In the genomic region with DNA sequence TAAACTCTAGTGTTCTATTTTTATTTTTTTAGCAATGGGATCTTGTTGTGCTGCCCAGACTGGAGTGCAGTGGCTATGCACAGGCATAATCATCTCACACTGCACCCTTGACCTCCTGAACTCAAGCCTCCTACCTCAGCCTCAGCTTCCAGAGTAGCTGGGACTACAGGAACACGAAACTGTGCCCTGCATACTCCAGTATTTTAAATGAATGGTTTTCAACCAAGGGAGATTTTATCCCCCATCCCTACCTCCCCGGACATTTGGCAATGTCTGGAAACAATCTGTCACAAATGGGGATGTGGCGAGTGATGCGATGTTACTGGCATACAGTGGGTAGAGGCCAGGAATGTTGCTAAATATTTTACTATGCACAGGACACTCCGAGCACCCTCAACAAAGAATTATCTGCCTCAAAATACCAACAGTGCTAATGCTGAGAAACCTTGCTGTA, we compare ENCODE assay signal across 8 cellular contexts. TPM values are rescaled to one million over a fixed set of nuclear protein-coding genes. Genes with fewer than 3 reads are reported as not detected.
DNase-seq lines count a peak whose midpoint lies in the region; ATAC-seq and TF ChIP-seq lines count a peak whose summit lies in the region.

No MANE protein-coding gene starts in this region.

- no peak for ATAC-seq in HG03469 (IDR thresholded peaks at IDR 0.05; ENCODE audit: unreplicated experiment)

- H3K4me1 ChIP-seq in BLaER1 treated with 17β-estradiol and CSF1 and Interleukin-3, amounts not matched to agents 10 nM and 100 nM = peaks cover 25 to 40% (median 35%) of the 10 kb centered on the region in 10 experiments
- H3K4me1 ChIP-seq in HUES48 (ENCODE audit: control insufficient read depth, insufficient read depth, low read length) = peaks cover 13% of the 10 kb centered on the region

- H3F3A ChIP-seq in neural cell (ENCODE audit: insufficient read depth, low read length, poor library complexity, severe bottlenecking) = peaks cover 7% of the 10 kb centered on the region

- TF ChIP-seq EP300 in neural cell (conservative IDR thresholded peaks at IDR 0.05; ENCODE audit: poor library complexity, severe bottlenecking) = no peak

- H3K9me2 ChIP-seq in neural cell (ENCODE audit: insufficient read depth, low read length) = no peaks in the 10 kb centered on the region

- peak overlapping the region; percentile 90 to 100 (median 97); a peak in 20 of 22 replicates for H3K27ac ChIP-seq in BLaER1 treated with 17β-estradiol and CSF1 and Interleukin-3, amounts not matched to agents 10 nM and 100 nM
- H3K27ac ChIP-seq in HUES48 (ENCODE audit: low read depth, low read length) (peak overlapping the region; percentile 33), neural cell (ENCODE audit: low read length) (peak overlapping the region; percentile 97)

- H3K4me2 ChIP-seq in BLaER1 treated with 17β-estradiol and CSF1 and Interleukin-3, amounts not matched to agents 10 nM and 100 nM = peak overlapping the region; percentile 85 to 96 (median 91)
- H3K4me2 ChIP-seq in neural cell (ENCODE audit: low read length) = peak overlapping the region; percentile 77

- TF ChIP-seq CTCF in cardiac fibroblast (IDR thresholded peaks at IDR 0.05; ENCODE audit: low read depth, low read length) (no peak), neural cell (IDR thresholded peaks at IDR 0.05; ENCODE audit: poor library complexity, severe bottlenecking) (no peak)

- TF ChIP-seq RAD21 in neural cell (conservative IDR thresholded peaks at IDR 0.05) = no peak

- H4K20me1 ChIP-seq in BLaER1 treated with 17β-estradiol and CSF1 and Interleukin-3, amounts not matched to agents 10 nM and 100 nM = peaks cover 18 to 41% (median 24%) of the 10 kb centered on the region in 11 experiments; a peak in 21 of 22 replicates
- H4K20me1 ChIP-seq in neural cell (ENCODE audit: insufficient read depth) = peaks cover 3% of the 10 kb centered on the region

- H3K9ac ChIP-seq in BLaER1 treated with 17β-estradiol and CSF1 and Interleukin-3, amounts not matched to agents 10 nM and 100 nM = peak overlapping the region; percentile 91 to 100 (median 98)
- H3K9ac ChIP-seq in HUES48 (ENCODE audit: low read depth, low read length) (peak overlapping the region; percentile 100), neural cell (ENCODE audit: low read length) (peak overlapping the region; percentile 90)

- peaks cover 30 to 79% (median 44%) of the 10 kb centered on the region in 11 experiments for H3K36me3 ChIP-seq in BLaER1 treated with 17β-estradiol and CSF1 and Interleukin-3, amounts not matched to agents 10 nM and 100 nM
- H3K36me3 ChIP-seq in HUES48 (ENCODE audit: control insufficient read depth, insufficient read depth, low read length) = peaks cover 47% of the 10 kb centered on the region
- H3K36me3 ChIP-seq in neural cell (ENCODE audit: insufficient read depth, low read length) = peaks cover under 1% of the 10 kb centered on the region

- DNase-seq in cardiac fibroblast (ENCODE audit: low read depth in 2 of 2) (peak; percentile 62 to 65), NCI-H748 treated with DMSO at 0.1 percent for 48 hours (lab: John Stamatoyannopoulos, UW) (no peak), GM19238 (ENCODE audit: insufficient read length, low spot score) (no peak), superior temporal gyrus (ENCODE audit: extremely low spot score) (no peak)

- peak overlapping the region; percentile 62 to 88 (median 82) for H3K4me3 ChIP-seq in BLaER1 treated with 17β-estradiol and CSF1 and Interleukin-3, amounts not matched to agents 10 nM and 100 nM
- H3K4me3 ChIP-seq in HUES48 (ENCODE audit: low read depth, low read length) (peak overlapping the region; percentile 95), cardiac fibroblast (replicated peaks in 1 of 2; ENCODE audit: low read depth in 2 of 2, low read length in 2 of 2) (peak overlapping the region; percentile 64 to 75), neural cell (ENCODE audit: low read length) (peak overlapping the region; percentile 74)

- no peak overlapping the region for H2AFZ ChIP-seq in neural cell (ENCODE audit: low read depth, low read length)

- no peaks in the 10 kb centered on the region for H3K27me3 ChIP-seq in BLaER1 treated with 17β-estradiol and CSF1 and Interleukin-3, amounts not matched to agents 10 nM and 100 nM
- H3K27me3 ChIP-seq in HUES48 (ENCODE audit: control insufficient read depth, insufficient read depth, low read length) = no peaks in the 10 kb centered on the region
- H3K27me3 ChIP-seq in neural cell (ENCODE audit: insufficient read depth, low read depth, low read length) = no peaks in the 10 kb centered on the region

- H3K9me3 ChIP-seq in BLaER1 treated with 17β-estradiol and CSF1 and Interleukin-3, amounts not matched to agents 10 nM and 100 nM (replicated peaks in 1 of 11) = no peaks in the 10 kb centered on the region
- H3K9me3 ChIP-seq in HUES48 (ENCODE audit: control insufficient read depth, insufficient read depth, low read length) (no peaks in the 10 kb centered on the region), neural cell (ENCODE audit: low read length) (no peaks in the 10 kb centered on the region)

- peaks cover 64% of the 10 kb centered on the region for H3K79me2 ChIP-seq in neural cell (replicated peaks; ENCODE audit: insufficient read depth, low read length)

TF ChIP-seq in neural cell, 6 proteins besides CTCF, POLR2A, EP300 and RAD21:
- TF ChIP-seq POLR2AphosphoS5 (IDR thresholded peaks at IDR 0.05) = no peak
- TF ChIP-seq MXI1 (conservative IDR thresholded peaks at IDR 0.05; ENCODE audit: poor library complexity, severe bottlenecking) = no peak
- TF ChIP-seq TAF1 (IDR thresholded peaks at IDR 0.05; ENCODE audit: low read depth) = no peak
- TF ChIP-seq, protein P1, sequence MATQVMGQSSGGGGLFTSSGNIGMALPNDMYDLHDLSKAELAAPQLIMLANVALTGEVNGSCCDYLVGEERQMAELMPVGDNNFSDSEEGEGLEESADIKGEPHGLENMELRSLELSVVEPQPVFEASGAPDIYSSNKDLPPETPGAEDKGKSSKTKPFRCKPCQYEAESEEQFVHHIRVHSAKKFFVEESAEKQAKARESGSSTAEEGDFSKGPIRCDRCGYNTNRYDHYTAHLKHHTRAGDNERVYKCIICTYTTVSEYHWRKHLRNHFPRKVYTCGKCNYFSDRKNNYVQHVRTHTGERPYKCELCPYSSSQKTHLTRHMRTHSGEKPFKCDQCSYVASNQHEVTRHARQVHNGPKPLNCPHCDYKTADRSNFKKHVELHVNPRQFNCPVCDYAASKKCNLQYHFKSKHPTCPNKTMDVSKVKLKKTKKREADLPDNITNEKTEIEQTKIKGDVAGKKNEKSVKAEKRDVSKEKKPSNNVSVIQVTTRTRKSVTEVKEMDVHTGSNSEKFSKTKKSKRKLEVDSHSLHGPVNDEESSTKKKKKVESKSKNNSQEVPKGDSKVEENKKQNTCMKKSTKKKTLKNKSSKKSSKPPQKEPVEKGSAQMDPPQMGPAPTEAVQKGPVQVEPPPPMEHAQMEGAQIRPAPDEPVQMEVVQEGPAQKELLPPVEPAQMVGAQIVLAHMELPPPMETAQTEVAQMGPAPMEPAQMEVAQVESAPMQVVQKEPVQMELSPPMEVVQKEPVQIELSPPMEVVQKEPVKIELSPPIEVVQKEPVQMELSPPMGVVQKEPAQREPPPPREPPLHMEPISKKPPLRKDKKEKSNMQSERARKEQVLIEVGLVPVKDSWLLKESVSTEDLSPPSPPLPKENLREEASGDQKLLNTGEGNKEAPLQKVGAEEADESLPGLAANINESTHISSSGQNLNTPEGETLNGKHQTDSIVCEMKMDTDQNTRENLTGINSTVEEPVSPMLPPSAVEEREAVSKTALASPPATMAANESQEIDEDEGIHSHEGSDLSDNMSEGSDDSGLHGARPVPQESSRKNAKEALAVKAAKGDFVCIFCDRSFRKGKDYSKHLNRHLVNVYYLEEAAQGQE (IDR thresholded peaks at IDR 0.05; ENCODE audit: borderline replicate concordance) = no peak
- TF ChIP-seq SMC3 (conservative IDR thresholded peaks at IDR 0.05; ENCODE audit: poor library complexity) = no peak
- TF ChIP-seq EZH2 (IDR thresholded peaks at IDR 0.05; ENCODE audit: borderline replicate concordance, insufficient read depth, low read length, poor library complexity, severe bottlenecking) = no peak

RNA-seq across cellular contexts. Expression of a gene that starts 2.1 kb away (rescaled TPM):
- 57.1 and 64.0 TPM in 2 replicates for polyA plus RNA-seq in neural cell
- 270 and 337 TPM in 2 replicates for polyA minus RNA-seq in neural cell

RNA-seq across cellular contexts. Expression of a gene that starts 2.7 kb away (rescaled TPM):
- 526 and 613 TPM in 2 replicates for polyA plus RNA-seq in neural cell
- polyA minus RNA-seq in neural cell = 448 and 468 TPM in 2 replicates

RNA-seq across cellular contexts. Expression of a gene that starts 23.0 kb away (rescaled TPM):
- polyA plus RNA-seq in neural cell = not detected in 2 replicates
- not detected in 2 replicates for polyA minus RNA-seq in neural cell

RNA-seq across cellular contexts. Expression of a gene that starts 47.1 kb away (rescaled TPM):
- 159 and 192 TPM in 2 replicates for polyA plus RNA-seq in neural cell
- 90.3 and 97.5 TPM in 2 replicates for polyA minus RNA-seq in neural cell

Comparison
In these comparisons a context has a peak if more than half of its experiments do, and no peak if none do; other contexts are left out.
1. H3K27ac ChIP-seq: peak in every context shown above with its lines; median percentile 97 in BLaER1 treated with 17β-estradiol and CSF1 and Interleukin-3, amounts not matched to agents 10 nM and 100 nM; 97 in neural cell; 33 in HUES48.
2. DNase-seq: peak in cardiac fibroblast (2 of 2); none in NCI-H748 treated with DMSO at 0.1 percent for 48 hours (single experiment), GM19238 (single experiment) and superior temporal gyrus (single experiment).
3. Peak in every context shown above with its lines, with median percentiles within 50 percentile points of each other: H3K4me3 ChIP-seq and H3K9ac ChIP-seq.